In genomic region chr9:88816141-88816540, GRCh38 we compare ENCODE assay signal across 2 cellular contexts.
A peak's percentile ranks its signal among the peaks of the same experiment; 100 is the strongest.
TF ChIP-seq lines count a peak whose summit lies in the region.

No MANE protein-coding gene starts in this region.

TF ChIP-seq in SK-N-SH, 30 proteins besides CTCF, POLR2A, EP300 and RAD21 (continued from another document):
- TF ChIP-seq USF1 (IDR thresholded peaks at IDR 0.05; ENCODE audit: borderline replicate concordance, low read depth) = no peak
- no peak for TF ChIP-seq YY1 (IDR thresholded peaks at IDR 0.05; ENCODE audit: low read depth)
- no peak for TF ChIP-seq MAX (IDR thresholded peaks at IDR 0.05; ENCODE audit: low read depth)
- TF ChIP-seq RFX5 (IDR thresholded peaks at IDR 0.05; ENCODE audit: low read length) = no peak
- TF ChIP-seq MXI1 (IDR thresholded peaks at IDR 0.05; ENCODE audit: low read depth, low read length) = no peak
- peak; percentile 84 for TF ChIP-seq PBX3 (IDR thresholded peaks at IDR 0.05)
- peak; percentile 45; the same call in 1 of the 2 replicates for TF ChIP-seq NFIC (IDR thresholded peaks at IDR 0.05; ENCODE audit: borderline replicate concordance)
- no peak for TF ChIP-seq FOXM1 (IDR thresholded peaks at IDR 0.05; ENCODE audit: low read depth)
- TF ChIP-seq JUND (IDR thresholded peaks at IDR 0.05) = no peak
- TF ChIP-seq POLR2AphosphoS5 (IDR thresholded peaks at IDR 0.05; ENCODE audit: low read depth, low read length) = no peak
- TF ChIP-seq USF2 (IDR thresholded peaks at IDR 0.05; ENCODE audit: borderline replicate concordance, low read depth, low read length) = no peak
- no peak for TF ChIP-seq RXRA (IDR thresholded peaks at IDR 0.05; ENCODE audit: borderline replicate concordance, low read depth)
- peak; percentile 66 for TF ChIP-seq TCF12 (IDR thresholded peaks at IDR 0.05)
- no peak for TF ChIP-seq GABPA (IDR thresholded peaks at IDR 0.05; ENCODE audit: low read depth)
- no peak for TF ChIP-seq CHD2 (IDR thresholded peaks at IDR 0.05; ENCODE audit: low read length, partially characterized antibody)

TF ChIP-seq in SK-N-SH treated with all-trans-retinoic acid at 6 μM for 48 hours, 23 proteins besides CTCF, POLR2A, EP300 and RAD21 (continued from another document):
- TF ChIP-seq BACH2 (CRISPR knock-in tag; IDR thresholded peaks at IDR 0.05; ENCODE audit: borderline replicate concordance) (no peak), PPARA (CRISPR knock-in tag; IDR thresholded peaks at IDR 0.05; ENCODE audit: borderline replicate concordance) (no peak), ESRRG (CRISPR knock-in tag; IDR thresholded peaks at IDR 0.05) (no peak), ZNF8 (CRISPR knock-in tag; IDR thresholded peaks at IDR 0.05) (no peak), OSR1 (CRISPR knock-in tag; IDR thresholded peaks at IDR 0.05) (no peak), TOX (CRISPR knock-in tag; IDR thresholded peaks at IDR 0.05; ENCODE audit: borderline replicate concordance) (no peak), CSDC2 (CRISPR knock-in tag; IDR thresholded peaks at IDR 0.05) (no peak)
TF ChIP-seq in SK-N-SH treated with all-trans-retinoic acid at 6 μM for 48 hours: peak in this region for 0.
